ENCODE assay signal across 12 cellular contexts in genomic region chr17:40106760-40107265, GRCh38. TPM values are rescaled to one million over a fixed set of nuclear protein-coding genes. Genes with fewer than 3 reads are reported as not detected.
A peak's percentile ranks its signal among the peaks of the same experiment; 100 is the strongest.
DNase-seq lines count a peak whose midpoint lies in the region; ATAC-seq and TF ChIP-seq lines count a peak whose summit lies in the region.
"Had no signal": no experiment of that assay in that cellular context is flagged by ENCODE, and none has a peak within 500 bp of the region (broad histone marks: within the 10 kb centered on the region; RNA-seq: fewer than 3 reads in every experiment).

No MANE protein-coding gene starts in this region.

- 65 to 73% methylated on average over 12 of the region's 12 CpGs for WGBS in thyroid gland, 2 donors

- TF ChIP-seq CTCF in thyroid gland (IDR thresholded peaks at IDR 0.05) = no peak

- H3K4me3 ChIP-seq in effector memory CD4-positive, alpha-beta T cell (ENCODE audit: insufficient read depth, low read depth, low read length, poor library complexity, severe bottlenecking) = peak overlapping the region; percentile 3
- no peak overlapping the region for H3K4me3 ChIP-seq in naive thymus-derived CD4-positive, alpha-beta T cell (ENCODE audit: low read length)
- no peak overlapping the region for H3K4me3 ChIP-seq in thyroid gland (replicated peaks in 1 of 3)
- H3K4me3 ChIP-seq: pancreas had no signal

- POLR2A ChIA-PET in naive thymus-derived CD4-positive, alpha-beta T cell (lab: Charles Lee) = interaction anchor here (0.6 to 3.5 kb wide), 16 partner anchors 11 to 1584 kb away, joined by 3 to 73 read pairs (median 4); partner anchors contain the start of genes CASC3, MED24, MSL1 and PSMD3

- CTCF ChIA-PET in activated naive CD4-positive, alpha-beta T cell treated with anti-CD3 and anti-CD28 coated beads, Interleukin-2, amount 10 ng/mL, durations not matched to agents 7 days and 5 days (lab: Charles Lee) = interaction anchor here (0.9 to 2.3 kb wide), 3 partner anchors 32 to 84 kb away, joined by 4 to 11 read pairs (median 6); no protein-coding TSS in a partner anchor
- CTCF ChIA-PET in naive thymus-derived CD4-positive, alpha-beta T cell (lab: Charles Lee) = interaction anchor here (0.9 to 1.8 kb wide), 8 partner anchors 9 to 43 kb away, joined by 3 to 9 read pairs (median 5); no protein-coding TSS in a partner anchor

- no peak for DNase-seq in activated naive CD4-positive, alpha-beta T cell treated with anti-CD3 and anti-CD28 coated beads, Interleukin-2, amount 10 ng/mL, durations not matched to agents 7 days and 5 days
- no peak for DNase-seq in activated naive CD4-positive, alpha-beta T cell treated with Interleukin-2 at 50 U/mL for 16 hours
- no peak for DNase-seq in effector memory CD4-positive, alpha-beta T cell
- no peak for DNase-seq in naive thymus-derived CD4-positive, alpha-beta T cell
- DNase-seq in thyroid gland (no peak), NCI-H446 (lab: John Stamatoyannopoulos, UW) (no peak), DMS 273 treated with DMSO at 0.1 percent for 48 hours (lab: John Stamatoyannopoulos, UW) (no peak), NCI-H2029 (lab: John Stamatoyannopoulos, UW) (no peak)
- DNase-seq: ACHN, NCI-H1930, SK-N-SH had no signal

- no peaks in the 10 kb centered on the region for H3K9me3 ChIP-seq in effector memory CD4-positive, alpha-beta T cell (ENCODE audit: control insufficient read depth, low read length)
- H3K9me3 ChIP-seq in naive thymus-derived CD4-positive, alpha-beta T cell (ENCODE audit: control insufficient read depth in 2 of 3, low read length in 3 of 3) = no peaks in the 10 kb centered on the region
- no peaks in the 10 kb centered on the region for H3K9me3 ChIP-seq in thyroid gland
- H3K9me3 ChIP-seq: pancreas, SK-N-SH had no signal

- peaks cover 92% of the 10 kb centered on the region for H3K4me1 Mint-ChIP-seq in activated naive CD4-positive, alpha-beta T cell treated with anti-CD3 and anti-CD28 coated beads, Interleukin-2, amount 10 ng/mL, durations not matched to agents 7 days and 5 days
- peaks cover 79 to 97% (median 92%) of the 10 kb centered on the region in 7 donors for H3K4me1 Mint-ChIP-seq in naive thymus-derived CD4-positive, alpha-beta T cell

- H3K27me3 Mint-ChIP-seq in activated naive CD4-positive, alpha-beta T cell treated with anti-CD3 and anti-CD28 coated beads, Interleukin-2, amount 10 ng/mL, durations not matched to agents 7 days and 5 days = peaks cover 48% of the 10 kb centered on the region
- peaks cover 0 to 26% (median 0%) of the 10 kb centered on the region in 5 donors for H3K27me3 Mint-ChIP-seq in naive thymus-derived CD4-positive, alpha-beta T cell

- no peaks in the 10 kb centered on the region for H3K36me3 ChIP-seq in effector memory CD4-positive, alpha-beta T cell (ENCODE audit: control insufficient read depth, insufficient read depth, low read length)
- H3K36me3 ChIP-seq in naive thymus-derived CD4-positive, alpha-beta T cell (ENCODE audit: control insufficient read depth in 2 of 3, insufficient read depth in 3 of 3, low read length in 3 of 3) = no peaks in the 10 kb centered on the region
- H3K36me3 ChIP-seq in thyroid gland = no peaks in the 10 kb centered on the region
- H3K36me3 ChIP-seq: pancreas had no signal

- TF ChIP-seq POLR2A in thyroid gland (IDR thresholded peaks at IDR 0.05) = no peak

- H3K36me3 Mint-ChIP-seq in activated naive CD4-positive, alpha-beta T cell treated with anti-CD3 and anti-CD28 coated beads, Interleukin-2, amount 10 ng/mL, durations not matched to agents 7 days and 5 days = no peaks in the 10 kb centered on the region
- H3K36me3 Mint-ChIP-seq in naive thymus-derived CD4-positive, alpha-beta T cell = no peaks in the 10 kb centered on the region

- intact Hi-C loops in naive thymus-derived CD4-positive, alpha-beta T cell (cut with micrococcal nuclease) = loop anchor here in 1 of 2 donors (10.0 kb wide), 1 partner anchor 498 kb away; no protein-coding TSS in a partner anchor
- intact Hi-C loops in thyroid gland (cut with DNase I) = no loop called here

- H3K27me3 ChIP-seq in effector memory CD4-positive, alpha-beta T cell (replicated peaks; ENCODE audit: control insufficient read depth, insufficient read depth, low read length, poor library complexity, severe bottlenecking) = no peaks in the 10 kb centered on the region
- H3K27me3 ChIP-seq in naive thymus-derived CD4-positive, alpha-beta T cell (ENCODE audit: control insufficient read depth in 2 of 2, insufficient read depth in 2 of 2, low read length in 2 of 2) = no peaks in the 10 kb centered on the region
- no peaks in the 10 kb centered on the region for H3K27me3 ChIP-seq in thyroid gland
- H3K27me3 ChIP-seq: pancreas had no signal

- H3K9me3 Mint-ChIP-seq in activated naive CD4-positive, alpha-beta T cell treated with anti-CD3 and anti-CD28 coated beads, Interleukin-2, amount 10 ng/mL, durations not matched to agents 7 days and 5 days = no peaks in the 10 kb centered on the region
- H3K9me3 Mint-ChIP-seq in naive thymus-derived CD4-positive, alpha-beta T cell = no peaks in the 10 kb centered on the region

- peak overlapping the region; percentile 91 for H3K27ac ChIP-seq in effector memory CD4-positive, alpha-beta T cell (ENCODE audit: insufficient read depth, low read length, poor library complexity, severe bottlenecking)
- H3K27ac ChIP-seq in naive thymus-derived CD4-positive, alpha-beta T cell (ENCODE audit: low read depth, low read length) = peak overlapping the region; percentile 87
- peak overlapping the region; percentile 93 to 96 (median 94) for H3K27ac ChIP-seq in thyroid gland

- no peak for ATAC-seq in naive thymus-derived CD4-positive, alpha-beta T cell
- ATAC-seq: pancreas had no signal

- H3K4me1 ChIP-seq in effector memory CD4-positive, alpha-beta T cell (ENCODE audit: control insufficient read depth, insufficient read depth, low read length, poor library complexity, severe bottlenecking) = peaks cover 94% of the 10 kb centered on the region
- peaks cover 84 to 90% of the 10 kb centered on the region in 2 donors for H3K4me1 ChIP-seq in naive thymus-derived CD4-positive, alpha-beta T cell (ENCODE audit: control insufficient read depth in 2 of 2, insufficient read depth in 2 of 2, low read length in 2 of 2)
- H3K4me1 ChIP-seq in thyroid gland = peaks cover 45 to 93% of the 10 kb centered on the region in 2 donors

- peak overlapping the region; percentile 95 for H3K27ac Mint-ChIP-seq in activated naive CD4-positive, alpha-beta T cell treated with anti-CD3 and anti-CD28 coated beads, Interleukin-2, amount 10 ng/mL, durations not matched to agents 7 days and 5 days
- H3K27ac Mint-ChIP-seq in naive thymus-derived CD4-positive, alpha-beta T cell = peak overlapping the region; percentile 2 to 100 (median 99)

- H3K4me3 Mint-ChIP-seq in activated naive CD4-positive, alpha-beta T cell treated with anti-CD3 and anti-CD28 coated beads, Interleukin-2, amount 10 ng/mL, durations not matched to agents 7 days and 5 days = no peak overlapping the region
- peak overlapping the region; percentile 46 to 88 (median 76) for H3K4me3 Mint-ChIP-seq in naive thymus-derived CD4-positive, alpha-beta T cell

RNA-seq across cellular contexts. Expression of gene NR1D1, which starts 6.4 kb away (rescaled TPM):
- total RNA-seq in naive thymus-derived CD4-positive, alpha-beta T cell = 10 to 100 TPM in 4 of 5 experiments, 1 to 10 TPM in 1; 3.6 to 34.2 (median 17.3) TPM
- 10 to 100 TPM in 1 of 2 donors, 1 to 10 TPM in 1; 4.7 to 11.2 TPM for polyA plus RNA-seq in naive thymus-derived CD4-positive, alpha-beta T cell
- 1 to 10 TPM; 3.4 to 9.9 (median 5.1) TPM for total RNA-seq in thyroid gland

RNA-seq across cellular contexts. Expression of gene MSL1, which starts 15.0 kb away (rescaled TPM):
- total RNA-seq in naive thymus-derived CD4-positive, alpha-beta T cell = 100 to 1,000 TPM in 4 of 5 experiments, 10 to 100 TPM in 1; 97.0 to 145 (median 113) TPM
- polyA plus RNA-seq in naive thymus-derived CD4-positive, alpha-beta T cell = 10 to 100 TPM in 1 of 2 donors, 1 to 10 TPM in 1; 8.0 to 11.3 TPM
- total RNA-seq in thyroid gland = 100 to 1,000 TPM in 1 of 4 donors, 10 to 100 TPM in 3; 69.9 to 101 (median 80.4) TPM

RNA-seq across cellular contexts. Expression of gene CASC3, which starts 33.5 kb away (rescaled TPM):
- 100 to 1,000 TPM in 4 of 5 experiments, 10 to 100 TPM in 1; 93.4 to 160 (median 144) TPM for total RNA-seq in naive thymus-derived CD4-positive, alpha-beta T cell
- polyA plus RNA-seq in naive thymus-derived CD4-positive, alpha-beta T cell = 10 to 100 TPM; 43.5 to 51.5 TPM
- total RNA-seq in thyroid gland = 100 to 1,000 TPM in 1 of 4 donors, 10 to 100 TPM in 3; 88.2 to 103 (median 95.5) TPM

RNA-seq across cellular contexts. Expression of gene THRA, which starts 44.0 kb away (rescaled TPM):
- total RNA-seq in naive thymus-derived CD4-positive, alpha-beta T cell = 10 to 100 TPM in 4 of 5 experiments, 1 to 10 TPM in 1; 3.2 to 55.9 (median 48.4) TPM
- 10 to 100 TPM; 17.7 to 26.2 TPM for polyA plus RNA-seq in naive thymus-derived CD4-positive, alpha-beta T cell
- 10 to 100 TPM; 34.0 to 52.9 (median 44.8) TPM for total RNA-seq in thyroid gland

RNA-seq across cellular contexts. Expression of gene MED24, which starts 52.6 kb away (rescaled TPM):
- 100 to 1,000 TPM in 1 of 5 experiments, 10 to 100 TPM in 4; 82.9 to 103 (median 91.4) TPM for total RNA-seq in naive thymus-derived CD4-positive, alpha-beta T cell
- 10 to 100 TPM; 46.7 to 62.7 TPM for polyA plus RNA-seq in naive thymus-derived CD4-positive, alpha-beta T cell
- 10 to 100 TPM; 37.1 to 68.4 (median 56.6) TPM for total RNA-seq in thyroid gland
